In the genomic region with DNA sequence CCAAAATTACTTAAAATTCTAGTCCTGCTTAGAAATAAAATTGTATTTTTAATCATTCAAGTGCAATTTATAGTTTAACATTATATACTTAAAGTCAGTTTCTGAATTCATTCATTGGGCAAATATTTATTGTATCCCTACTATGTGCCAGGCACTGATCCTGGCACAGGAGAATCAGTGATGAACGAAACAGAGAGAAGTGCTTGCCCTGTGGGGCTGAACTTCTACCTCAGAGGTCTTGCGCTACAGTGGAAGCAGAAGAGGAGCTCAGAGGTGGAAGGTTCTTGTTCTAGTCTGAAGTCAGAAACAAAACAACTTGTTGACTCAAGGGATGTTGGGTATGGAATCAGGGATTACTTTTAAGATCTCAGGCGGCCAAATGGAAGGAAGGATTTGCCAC, we compare ENCODE assay signal across 1 cellular context.
TF ChIP-seq lines count a peak whose summit lies in the region.

No MANE protein-coding gene starts in this region.

TF ChIP-seq in IMR-90, 13 proteins besides CTCF, POLR2A, EP300 and RAD21:
- TF ChIP-seq, protein P1, sequence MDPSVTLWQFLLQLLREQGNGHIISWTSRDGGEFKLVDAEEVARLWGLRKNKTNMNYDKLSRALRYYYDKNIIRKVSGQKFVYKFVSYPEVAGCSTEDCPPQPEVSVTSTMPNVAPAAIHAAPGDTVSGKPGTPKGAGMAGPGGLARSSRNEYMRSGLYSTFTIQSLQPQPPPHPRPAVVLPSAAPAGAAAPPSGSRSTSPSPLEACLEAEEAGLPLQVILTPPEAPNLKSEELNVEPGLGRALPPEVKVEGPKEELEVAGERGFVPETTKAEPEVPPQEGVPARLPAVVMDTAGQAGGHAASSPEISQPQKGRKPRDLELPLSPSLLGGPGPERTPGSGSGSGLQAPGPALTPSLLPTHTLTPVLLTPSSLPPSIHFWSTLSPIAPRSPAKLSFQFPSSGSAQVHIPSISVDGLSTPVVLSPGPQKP (IDR thresholded peaks at IDR 0.05; ENCODE audit: borderline replicate concordance, low read depth, low read length) = no peak
- TF ChIP-seq MXI1 (IDR thresholded peaks at IDR 0.05; ENCODE audit: borderline replicate concordance, low read depth, low read length) (no peak), BHLHE40 (IDR thresholded peaks at IDR 0.05; ENCODE audit: low read depth, low read length) (no peak), FOS (IDR thresholded peaks at IDR 0.05; ENCODE audit: low read depth, low read length) (no peak)
TF ChIP-seq in IMR-90: peak in this region for 0.
